Comparison of ENCODE assay signal across 13 cellular contexts in genomic region chr5:132238901-132239500, GRCh38. TPM values are rescaled to one million over a fixed set of nuclear protein-coding genes. Genes with fewer than 3 reads are reported as not detected.
"Had no signal": no experiment of that assay in that cellular context is flagged by ENCODE, and none has a peak within 500 bp of the region (broad histone marks: within the 10 kb centered on the region; RNA-seq: fewer than 3 reads in every experiment).

No MANE protein-coding gene starts in this region.

- H3K36me3 Mint-ChIP-seq: neural progenitor cell; stimulated activated effector memory CD8-positive, alpha-beta T cell treated with anti-CD3 and anti-CD28 coated beads, Interleukin-12 subunit alpha, Interleukin-12 subunit beta, amount 100 ng/mL, for 72 hours had no signal

- H2AFZ ChIP-seq: neural progenitor cell had no signal

- H3K27ac ChIP-seq: body of pancreas, epithelial cell of prostate, neural progenitor cell, prostate gland, right atrium auricular region, testis, vagina had no signal

- H3K4me3 Mint-ChIP-seq: activated CD4-positive, alpha-beta T cell treated with anti-CD3 and anti-CD28 coated beads, Interleukin-2, amount 10 ng/mL, durations not matched to agents 24 days and 14 days; activated CD8-positive, alpha-beta T cell treated with anti-CD3 and anti-CD28 coated beads, Interleukin-2, amount 10 ng/mL, durations not matched to agents 7 days and 5 days; activated naive CD8-positive, alpha-beta T cell; neural progenitor cell; stimulated activated effector memory CD8-positive, alpha-beta T cell treated with anti-CD3 and anti-CD28 coated beads, Interleukin-12 subunit alpha, Interleukin-12 subunit beta, amount 100 ng/mL, for 72 hours had no signal

- DNase-seq: foreskin melanocyte had no signal

- H3K36me3 ChIP-seq: neural progenitor cell, prostate gland, right atrium auricular region, vagina had no signal

- H3K27me3 ChIP-seq: body of pancreas, neural progenitor cell, right atrium auricular region, testis, vagina had no signal

- H3K9me3 ChIP-seq: body of pancreas, prostate gland, testis, vagina had no signal

- H3K4me1 ChIP-seq: neural progenitor cell, prostate gland, right atrium auricular region, testis, vagina had no signal

- H3K4me3 ChIP-seq: body of pancreas, lung, neural progenitor cell, prostate gland, right atrium auricular region, testis, vagina had no signal

- H3K27ac Mint-ChIP-seq: activated CD4-positive, alpha-beta T cell treated with anti-CD3 and anti-CD28 coated beads, Interleukin-2, amount 10 ng/mL, durations not matched to agents 24 days and 14 days; activated CD8-positive, alpha-beta T cell treated with anti-CD3 and anti-CD28 coated beads, Interleukin-2, amount 10 ng/mL, durations not matched to agents 7 days and 5 days; activated naive CD8-positive, alpha-beta T cell; neural progenitor cell; stimulated activated effector memory CD8-positive, alpha-beta T cell treated with anti-CD3 and anti-CD28 coated beads, Interleukin-12 subunit alpha, Interleukin-12 subunit beta, amount 100 ng/mL, for 72 hours had no signal

- H3K9ac ChIP-seq: neural progenitor cell had no signal

- H3K4me2 ChIP-seq: neural progenitor cell had no signal

RNA-seq across cellular contexts. Expression of gene PDLIM4, which starts 18.5 kb away (rescaled TPM):
- total RNA-seq: activated CD8-positive, alpha-beta T cell treated with anti-CD3 and anti-CD28 coated beads, Interleukin-2, amount 10 ng/mL, durations not matched to agents 7 days and 5 days had no signal

RNA-seq across cellular contexts. Expression of gene SLC22A4, which starts 55.2 kb away (rescaled TPM):
- total RNA-seq: activated CD8-positive, alpha-beta T cell treated with anti-CD3 and anti-CD28 coated beads, Interleukin-2, amount 10 ng/mL, durations not matched to agents 7 days and 5 days; body of pancreas had no signal
